Comparison of ENCODE assay signal across 8 cellular contexts in the genomic region with DNA sequence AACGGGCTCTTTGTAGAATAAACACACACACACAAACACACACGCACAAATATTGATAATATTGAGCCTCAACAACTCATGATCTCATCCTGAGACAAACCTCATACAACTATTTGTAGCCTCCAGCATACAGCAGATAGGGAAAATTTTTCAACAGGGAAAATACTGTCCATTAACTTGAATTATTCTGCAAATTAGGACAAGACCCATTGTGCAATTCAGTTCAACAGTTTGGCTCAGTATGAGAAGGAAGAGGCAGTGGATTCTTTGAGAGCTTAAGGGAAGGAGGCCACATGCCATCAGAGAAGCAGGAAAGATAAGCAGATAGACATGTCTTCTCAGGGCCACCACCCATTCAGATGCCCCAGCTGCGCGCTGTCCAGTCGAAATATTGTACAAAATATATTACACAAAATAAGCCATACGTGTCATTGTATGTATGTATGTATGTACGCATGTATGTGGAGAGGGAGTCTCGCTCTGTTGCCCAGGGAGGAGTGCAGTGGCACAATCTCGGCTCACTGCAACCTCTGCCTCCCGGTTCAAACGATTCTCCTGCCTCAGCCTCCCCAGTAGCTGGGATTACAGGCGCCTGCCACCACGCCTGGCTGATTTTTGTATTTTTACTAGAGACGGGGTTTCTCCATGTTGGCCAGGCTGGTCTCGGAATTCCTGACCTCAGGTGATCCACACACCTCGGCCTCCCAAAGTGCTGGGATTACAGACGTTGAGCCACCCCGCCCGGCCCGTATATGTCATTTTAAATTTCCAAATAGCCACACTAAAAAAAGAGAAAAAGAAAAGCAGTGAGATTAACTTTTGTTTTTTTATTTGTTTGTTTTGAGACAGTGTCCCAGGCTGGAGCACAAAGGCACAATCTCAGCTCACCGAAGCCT. TPM values are rescaled to one million over a fixed set of nuclear protein-coding genes. Genes with fewer than 3 reads are reported as not detected.
DNase-seq lines count a peak whose midpoint lies in the region; ATAC-seq and TF ChIP-seq lines count a peak whose summit lies in the region.

No MANE protein-coding gene starts in this region.

- peaks cover 8% of the 10 kb centered on the region for H3K36me3 Mint-ChIP-seq in CD4-positive, CD25-positive, alpha-beta regulatory T cell
- peaks cover 4% of the 10 kb centered on the region for H3K36me3 Mint-ChIP-seq in neural crest cell (ENCODE audit: low read depth)

- H3K9me3 Mint-ChIP-seq in CD4-positive, CD25-positive, alpha-beta regulatory T cell: no peaks in the 10 kb centered on the region
- H3K9me3 Mint-ChIP-seq in neural crest cell: no peaks in the 10 kb centered on the region

- H3K27me3 ChIP-seq in CD4-positive, CD25-positive, alpha-beta regulatory T cell (ENCODE audit: control insufficient read depth, insufficient read depth, low read length): no peaks in the 10 kb centered on the region
- no peaks in the 10 kb centered on the region for H3K27me3 ChIP-seq in MG63

- H3K9me3 ChIP-seq in CD4-positive, CD25-positive, alpha-beta regulatory T cell (ENCODE audit: control insufficient read depth in 2 of 2, low read length in 2 of 2): no peaks in the 10 kb centered on the region
- H3K9me3 ChIP-seq in MG63: no peaks in the 10 kb centered on the region

- no peak for TF ChIP-seq CTCF in coronary artery (IDR thresholded peaks at IDR 0.05)
- no peak for TF ChIP-seq CTCF in neural crest cell (conservative IDR thresholded peaks at IDR 0.05)
- TF ChIP-seq CTCF in GM20000 (IDR thresholded peaks at IDR 0.05; ENCODE audit: extremely low read depth, missing control alignments): no peak

- no peak for ATAC-seq in CD4-positive, CD25-positive, alpha-beta regulatory T cell (ENCODE audit: low read depth in 2 of 2)

- H3K4me3 Mint-ChIP-seq in CD4-positive, CD25-positive, alpha-beta regulatory T cell: peak overlapping the region; percentile 91 to 96 (median 96)
- peak overlapping the region; percentile 95 for H3K4me3 Mint-ChIP-seq in neural crest cell

- H3K27ac ChIP-seq in CD4-positive, CD25-positive, alpha-beta regulatory T cell (ENCODE audit: insufficient read depth, low read length, poor library complexity, severe bottlenecking): peak overlapping the region; percentile 94
- peak overlapping the region; percentile 98 for H3K27ac ChIP-seq in coronary artery

- H3K36me3 ChIP-seq in CD4-positive, CD25-positive, alpha-beta regulatory T cell (ENCODE audit: control insufficient read depth, insufficient read depth, low read length): peaks cover 3% of the 10 kb centered on the region
- H3K36me3 ChIP-seq in MG63: peaks cover 59% of the 10 kb centered on the region

- H3K27ac Mint-ChIP-seq in CD4-positive, CD25-positive, alpha-beta regulatory T cell: peak overlapping the region; percentile 93 to 98 (median 97)
- peak overlapping the region; percentile 67 for H3K27ac Mint-ChIP-seq in neural crest cell (ENCODE audit: unreplicated experiment)

- peak overlapping the region; percentile 92 for H3K4me3 ChIP-seq in CD4-positive, CD25-positive, alpha-beta regulatory T cell (ENCODE audit: low read depth, low read length)
- H3K4me3 ChIP-seq in MG63 (peak overlapping the region; percentile 89), coronary artery (peak overlapping the region; percentile 84)

- H3K4me1 Mint-ChIP-seq in CD4-positive, CD25-positive, alpha-beta regulatory T cell: peaks cover 30 to 87% (median 62%) of the 10 kb centered on the region in 4 donors
- peaks cover 77% of the 10 kb centered on the region for H3K4me1 Mint-ChIP-seq in neural crest cell

- H3K4me1 ChIP-seq in CD4-positive, CD25-positive, alpha-beta regulatory T cell (ENCODE audit: control insufficient read depth, insufficient read depth, low read length, poor library complexity, severe bottlenecking): peaks cover 84% of the 10 kb centered on the region

- peaks cover 11% of the 10 kb centered on the region for H3K27me3 Mint-ChIP-seq in CD4-positive, CD25-positive, alpha-beta regulatory T cell
- H3K27me3 Mint-ChIP-seq in neural crest cell (ENCODE audit: low read depth): no peaks in the 10 kb centered on the region

- DNase-seq in CD4-positive, CD25-positive, alpha-beta regulatory T cell: no peak
- DNase-seq in MG63 (no peak), coronary artery (ENCODE audit: low spot score) (no peak), neural crest cell (ENCODE audit: low read depth, low spot score) (no peak), GM20000 (ENCODE audit: low spot score) (no peak), NCI-H2196 (lab: John Stamatoyannopoulos, UW; ENCODE audit: unreplicated experiment) (no peak), germinal center (ENCODE audit: low spot score) (no peak), occipital lobe (lab: John Stamatoyannopoulos, UW) (no peak)

RNA-seq across cellular contexts. Expression of a gene that starts 1.8 kb away (rescaled TPM):
- 157 TPM for total RNA-seq in CD4-positive, CD25-positive, alpha-beta regulatory T cell
- 10 to 100 TPM; 43.3 to 49.5 (median 47.5) TPM for polyA plus RNA-seq in CD4-positive, CD25-positive, alpha-beta regulatory T cell
- 35.6 and 60.5 TPM in 2 replicates for total RNA-seq in MG63 (2014; rRNA removed; shearing (Covaris generic); ENCODE audit: low replicate concordance)
- total RNA-seq in neural crest cell (66.5 and 74.6 TPM in 2 replicates), occipital lobe (36.0 TPM)

RNA-seq across cellular contexts. Expression of a gene that starts 52.6 kb away (rescaled TPM):
- 178 TPM for total RNA-seq in CD4-positive, CD25-positive, alpha-beta regulatory T cell
- polyA plus RNA-seq in CD4-positive, CD25-positive, alpha-beta regulatory T cell: 10 to 100 TPM; 64.9 to 77.2 (median 70.0) TPM
- total RNA-seq in MG63 (2014; rRNA removed; shearing (Covaris generic); ENCODE audit: low replicate concordance): 41.0 and 47.2 TPM in 2 replicates
- 16.9 and 18.5 TPM in 2 replicates for total RNA-seq in neural crest cell
- 12.3 TPM for total RNA-seq in occipital lobe

RNA-seq across cellular contexts. Expression of a gene that starts 56.1 kb away (rescaled TPM):
- total RNA-seq in CD4-positive, CD25-positive, alpha-beta regulatory T cell: 145 TPM
- 100 to 1,000 TPM; 106 to 235 (median 181) TPM for polyA plus RNA-seq in CD4-positive, CD25-positive, alpha-beta regulatory T cell
- total RNA-seq in MG63 (2014; rRNA removed; shearing (Covaris generic); ENCODE audit: low replicate concordance): 346 and 797 TPM in 2 replicates
- 199 and 205 TPM in 2 replicates for total RNA-seq in neural crest cell
- 100 TPM for total RNA-seq in occipital lobe
